In the genomic region with DNA sequence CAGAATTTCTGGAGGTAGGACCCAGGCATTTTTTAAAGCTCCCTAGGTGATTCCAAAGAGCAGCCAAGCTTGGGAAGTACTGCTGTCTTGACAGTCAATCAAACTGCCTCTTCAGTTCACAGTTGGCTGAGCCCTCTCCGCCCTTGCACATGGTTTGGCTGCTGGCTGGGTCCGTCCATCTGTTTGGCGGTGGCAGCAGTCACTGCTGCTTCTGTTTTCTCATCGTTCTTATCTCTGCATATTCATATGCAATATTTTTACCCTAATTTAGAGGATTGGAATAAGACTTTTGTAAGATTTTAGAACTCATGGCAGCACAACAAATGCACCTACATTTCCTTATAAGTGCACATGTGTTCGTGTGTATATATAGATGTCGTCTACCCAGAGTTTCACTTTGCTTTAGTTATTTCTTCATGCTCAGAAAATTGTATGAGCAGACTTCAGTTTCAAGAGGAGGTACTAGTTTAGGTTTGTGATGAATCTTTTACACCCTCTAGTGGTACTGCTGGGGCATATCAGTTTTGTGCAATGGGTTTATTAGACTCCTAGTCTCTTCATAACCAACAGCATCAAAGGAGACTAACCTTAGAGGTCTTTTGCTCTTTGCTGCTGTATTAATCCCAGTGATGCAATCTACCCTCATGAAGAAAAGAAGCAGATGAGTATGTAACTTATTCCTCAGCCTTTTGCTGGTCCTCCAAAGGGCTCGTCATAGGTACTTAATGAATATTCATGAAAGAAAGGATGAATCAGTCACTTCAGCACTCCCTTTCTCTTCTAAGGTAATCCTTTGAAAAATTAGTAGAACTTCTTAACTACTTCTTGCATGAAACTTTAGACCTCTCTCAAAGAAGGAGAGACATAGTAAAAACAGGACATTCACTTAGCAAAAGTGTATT, we compare ENCODE assay signal across 8 cellular contexts. TPM values are rescaled to one million over a fixed set of nuclear protein-coding genes. Genes with fewer than 3 reads are reported as not detected.
DNase-seq lines count a peak whose midpoint lies in the region; ATAC-seq and TF ChIP-seq lines count a peak whose summit lies in the region.

No MANE protein-coding gene starts in this region.

- H3K4me3 ChIP-seq in AG10803 (ENCODE audit: low read length) (peak overlapping the region; percentile 55), MG63 (peak overlapping the region; percentile 28), RWPE2 (ENCODE audit: severe bottlenecking) (no peak overlapping the region), uterus (no peak overlapping the region)

- no peaks in the 10 kb centered on the region for H3K36me3 Mint-ChIP-seq in memory B cell

- peak; percentile 80 for DNase-seq in AG10803 (ENCODE audit: low read depth)
- peak; percentile 43 for DNase-seq in MG63
- DNase-seq in RWPE2 (ENCODE audit: low spot score), result no peak
- DNase-seq in dermis microvascular lymphatic vessel endothelial cell (ENCODE audit: low read depth in 2 of 2), result peak; percentile 26 to 51
- DNase-seq in memory B cell (ENCODE audit: low spot score in 2 of 2), result peak; percentile 18 to 41
- no peak for DNase-seq in uterus

- intact Hi-C loops in uterus (cut with DNase I; ENCODE audit: low total_unique reads), result no loop called here

- no peaks in the 10 kb centered on the region for H3K4me1 ChIP-seq in RWPE2 (ENCODE audit: insufficient read depth, poor library complexity, severe bottlenecking)
- H3K4me1 ChIP-seq in uterus, result no peaks in the 10 kb centered on the region

- no peak overlapping the region for H3K27ac ChIP-seq in RWPE2 (ENCODE audit: poor library complexity, severe bottlenecking)
- H3K27ac ChIP-seq in uterus, result no peak overlapping the region

- H3K27ac Mint-ChIP-seq in memory B cell, result no peak overlapping the region

- H3K4me3 Mint-ChIP-seq in memory B cell, result peak overlapping the region; percentile 80

- H3K27me3 ChIP-seq in MG63 (no peaks in the 10 kb centered on the region), RWPE2 (ENCODE audit: insufficient read depth, poor library complexity, severe bottlenecking) (no peaks in the 10 kb centered on the region), uterus (no peaks in the 10 kb centered on the region)

- TF ChIP-seq CTCF in AG10803 (conservative IDR thresholded peaks at IDR 0.05; ENCODE audit: low read length) (peak; percentile 93), GM12874 (IDR thresholded peaks at IDR 0.05; ENCODE audit: insufficient read depth, low read depth, low read length) (peak; percentile 74), RWPE2 (IDR thresholded peaks at IDR 0.05; ENCODE audit: poor library complexity, severe bottlenecking) (peak; percentile 95), uterus (IDR thresholded peaks at IDR 0.05) (peak; percentile 62 to 70 (median 66))

- no peaks in the 10 kb centered on the region for H3K9me3 Mint-ChIP-seq in memory B cell

- H3K9me3 ChIP-seq in MG63 (no peaks in the 10 kb centered on the region), RWPE2 (ENCODE audit: severe bottlenecking) (no peaks in the 10 kb centered on the region), uterus (no peaks in the 10 kb centered on the region)

- TF ChIP-seq POLR2A in uterus (IDR thresholded peaks at IDR 0.05), result no peak

- H3K36me3 ChIP-seq in MG63 (no peaks in the 10 kb centered on the region), RWPE2 (ENCODE audit: low read depth) (no peaks in the 10 kb centered on the region), uterus (no peaks in the 10 kb centered on the region)

- ATAC-seq in HG02588 (IDR thresholded peaks at IDR 0.05; ENCODE audit: unreplicated experiment) (peak; percentile 80), RWPE2 (ENCODE audit: low read depth) (peak; percentile 92), memory B cell (ENCODE audit: low read depth) (peak; percentile 83)

- H3K4me1 Mint-ChIP-seq in memory B cell, result peaks cover 12% of the 10 kb centered on the region

- H3K27me3 Mint-ChIP-seq in memory B cell, result no peaks in the 10 kb centered on the region

RNA-seq across cellular contexts. Expression of a gene that starts 44.3 kb away (rescaled TPM):
- total RNA-seq in MG63 (2014; rRNA removed; shearing (Covaris generic); ENCODE audit: low replicate concordance), result not detected in 2 replicates
- total RNA-seq in dermis microvascular lymphatic vessel endothelial cell (not detected in 2 replicates), uterus (under 1 TPM in 1 of 4 donors, not detected in 3; 0.83 TPM)

Comparison
In these comparisons a context has a peak if more than half of its experiments do, and no peak if none do; other contexts are left out.
1. DNase-seq: peak in AG10803 (single experiment), MG63 (single experiment), dermis microvascular lymphatic vessel endothelial cell (2 of 2) and memory B cell (2 of 2); none in RWPE2 (single experiment) and uterus (0 of 2).
2. H3K4me3 ChIP-seq: peak in AG10803 (single experiment) and MG63 (single experiment); none in RWPE2 (single experiment) and uterus (0 of 2).
3. Peak in every context shown above with its lines, with median percentiles within 50 percentile points of each other: CTCF ChIP-seq and ATAC-seq.